ENCODE assay signal across 1 cellular context in the genomic region with DNA sequence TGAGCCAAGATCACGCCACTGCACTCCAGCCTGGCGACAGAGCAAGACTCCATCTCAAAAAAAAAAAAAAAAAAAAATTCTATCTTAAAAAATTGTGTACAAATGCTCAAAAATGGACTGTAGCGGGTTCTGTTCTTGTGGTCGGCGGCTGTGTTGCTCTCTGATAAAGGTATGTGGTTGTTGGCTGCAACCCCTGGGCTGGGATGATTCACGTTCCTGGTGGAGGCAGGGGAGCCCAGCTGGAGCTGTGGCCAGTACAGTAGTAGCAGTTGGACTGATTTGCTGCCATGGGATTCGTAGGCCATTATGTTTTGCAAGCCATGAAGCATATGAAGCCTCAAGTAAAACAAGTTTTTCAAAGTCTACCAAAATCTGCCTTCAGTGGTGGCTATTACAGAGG.
TF ChIP-seq lines count a peak whose summit lies in the region.

No MANE protein-coding gene starts in this region.

TF ChIP-seq in IMR-90, 13 proteins besides CTCF, POLR2A, EP300 and RAD21 (continued from another document):
- TF ChIP-seq ELK1 (IDR thresholded peaks at IDR 0.05; ENCODE audit: borderline replicate concordance, low read depth, low read length) (no peak), MAFK (IDR thresholded peaks at IDR 0.05; ENCODE audit: low read depth, low read length) (no peak), BHLHE40 (IDR thresholded peaks at IDR 0.05; ENCODE audit: low read depth, low read length) (no peak), NFE2L2 (IDR thresholded peaks at IDR 0.05; ENCODE audit: low read depth, low read length) (no peak), RCOR1 (IDR thresholded peaks at IDR 0.05; ENCODE audit: insufficient replicate concordance, low read length) (no peak)
- TF ChIP-seq, protein P1, sequence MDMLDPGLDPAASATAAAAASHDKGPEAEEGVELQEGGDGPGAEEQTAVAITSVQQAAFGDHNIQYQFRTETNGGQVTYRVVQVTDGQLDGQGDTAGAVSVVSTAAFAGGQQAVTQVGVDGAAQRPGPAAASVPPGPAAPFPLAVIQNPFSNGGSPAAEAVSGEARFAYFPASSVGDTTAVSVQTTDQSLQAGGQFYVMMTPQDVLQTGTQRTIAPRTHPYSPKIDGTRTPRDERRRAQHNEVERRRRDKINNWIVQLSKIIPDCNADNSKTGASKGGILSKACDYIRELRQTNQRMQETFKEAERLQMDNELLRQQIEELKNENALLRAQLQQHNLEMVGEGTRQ (IDR thresholded peaks at IDR 0.05; ENCODE audit: low read depth, low read length) = no peak
